2 cellular contexts compared by ENCODE assay signal in genomic region chr2:213150315-213150951, GRCh38.
TF ChIP-seq lines count a peak whose summit lies in the region.

No MANE protein-coding gene starts in this region.

TF ChIP-seq in IMR-90, 13 proteins besides CTCF, POLR2A, EP300 and RAD21:
- TF ChIP-seq BHLHE40 (IDR thresholded peaks at IDR 0.05; ENCODE audit: low read depth, low read length) (no peak), RFX5 (IDR thresholded peaks at IDR 0.05; ENCODE audit: low read depth, low read length) (no peak)

TF ChIP-seq in K562, 482 proteins besides CTCF, POLR2A, EP300 and RAD21:
- TF ChIP-seq RBM25 (IDR thresholded peaks at IDR 0.05; ENCODE audit: low read depth, low read length, severe bottlenecking): no peak
- no peak for TF ChIP-seq MBD1 (CRISPR knock-in tag; IDR thresholded peaks at IDR 0.05)
- TF ChIP-seq ZNF140 (CRISPR knock-in tag; IDR thresholded peaks at IDR 0.05): no peak
- peak; percentile 21; the same call in 1 of the 2 replicates for TF ChIP-seq VEZF1 (CRISPR knock-in tag; IDR thresholded peaks at IDR 0.05)
- peak; percentile 94 for TF ChIP-seq ZNF263 (CRISPR knock-in tag; IDR thresholded peaks at IDR 0.05; ENCODE audit: borderline replicate concordance)
- no peak for TF ChIP-seq TAL1 (IDR thresholded peaks at IDR 0.05)
- no peak for TF ChIP-seq ELF1 (tag; IDR thresholded peaks at IDR 0.05)
- no peak for TF ChIP-seq PHB (CRISPR knock-in tag; IDR thresholded peaks at IDR 0.05)
